In the genomic region with DNA sequence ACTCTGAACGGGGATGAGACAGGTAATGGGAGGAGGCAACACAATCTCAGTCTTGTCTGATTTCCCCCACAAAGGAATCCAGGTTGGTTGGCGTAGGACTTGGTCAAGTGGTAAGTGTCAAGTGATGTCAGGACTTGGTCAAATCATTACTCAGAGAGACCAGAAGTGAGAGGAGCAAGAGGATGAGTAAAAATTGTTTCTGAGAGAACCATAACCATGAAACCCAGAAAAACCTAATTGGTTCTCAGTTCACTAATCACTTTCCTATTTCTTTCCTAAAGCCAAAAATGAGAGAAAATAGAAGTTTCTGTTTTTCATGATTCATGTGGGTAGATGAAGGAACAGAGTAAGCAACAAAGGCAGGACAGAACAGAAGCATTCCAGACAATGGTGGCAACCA, we compare ENCODE assay signal across 20 cellular contexts.
"Had no signal": no experiment of that assay in that cellular context is flagged by ENCODE, and none has a peak within 500 bp of the region (broad histone marks: within the 10 kb centered on the region; RNA-seq: fewer than 3 reads in every experiment).

No MANE protein-coding gene starts in this region.

- H3K27me3 ChIP-seq: ascending aorta, dorsolateral prefrontal cortex, gastroesophageal sphincter, heart right ventricle, right atrium auricular region, stomach, testis, upper lobe of right lung had no signal

- DNase-seq: activated CD4-positive, alpha-beta memory T cell treated with anti-CD3 and anti-CD28 coated beads for 36 hours; activated CD4-positive, alpha-beta T cell treated with anti-CD3 and anti-CD28 coated beads for 1 hour; activated naive CD4-positive, alpha-beta T cell; activated naive CD8-positive, alpha-beta T cell treated with anti-CD3 and anti-CD28 coated beads, Interleukin-2, amount 50 U/mL, for 24 hours; activated T-cell treated with anti-CD3 and anti-CD28 coated beads, Interleukin-2, amount 50 U/mL, for 48 hours; dorsolateral prefrontal cortex; heart right ventricle; nucleus accumbens; stimulated activated CD4-positive, alpha-beta T cell treated with anti-CD3 and anti-CD28 coated beads, Interleukin-15, amount 100 ng/mL, for 24 hours; stimulated activated CD4-positive, alpha-beta T cell treated with anti-CD3 and anti-CD28 coated beads, Interleukin-4, amount 100 ng/mL, for 24 hours; stomach; T-helper 1 cell; T1000; testis; upper lobe of right lung had no signal

- H3K9me3 Mint-ChIP-seq: activated CD4-positive, alpha-beta memory T cell treated with anti-CD3 and anti-CD28 coated beads for 36 hours; activated naive CD8-positive, alpha-beta T cell treated with anti-CD3 and anti-CD28 coated beads, Interleukin-2, amount 50 U/mL, for 24 hours; natural killer cell treated with Interleukin-12 subunit alpha and Interleukin-12 subunit beta and Interleukin-15 and Interleukin-18, amount 100 ng/mL, for 72 hours had no signal

- H3K9me3 ChIP-seq: ascending aorta, gastroesophageal sphincter, heart right ventricle, right atrium auricular region, stomach, testis, upper lobe of right lung had no signal

- H3K27ac ChIP-seq: ascending aorta, dorsolateral prefrontal cortex, gastroesophageal sphincter, stomach, testis, upper lobe of right lung had no signal

- H3K4me3 ChIP-seq: ascending aorta, dorsolateral prefrontal cortex, gastroesophageal sphincter, heart right ventricle, right atrium auricular region, stomach, testis, upper lobe of right lung had no signal

- H3K36me3 Mint-ChIP-seq: activated CD4-positive, alpha-beta memory T cell treated with anti-CD3 and anti-CD28 coated beads for 36 hours; natural killer cell treated with Interleukin-12 subunit alpha and Interleukin-12 subunit beta and Interleukin-15 and Interleukin-18, amount 100 ng/mL, for 72 hours had no signal

- FAIRE-seq: bronchial epithelial cell had no signal

- H3K4me1 ChIP-seq: ascending aorta, testis had no signal

- H3K4me3 Mint-ChIP-seq: activated CD4-positive, alpha-beta memory T cell treated with anti-CD3 and anti-CD28 coated beads for 36 hours; activated naive CD8-positive, alpha-beta T cell treated with anti-CD3 and anti-CD28 coated beads, Interleukin-2, amount 50 U/mL, for 24 hours; natural killer cell treated with Interleukin-12 subunit alpha and Interleukin-12 subunit beta and Interleukin-15 and Interleukin-18, amount 100 ng/mL, for 72 hours had no signal

- H3K36me3 ChIP-seq: ascending aorta, gastroesophageal sphincter, right atrium auricular region, stomach, upper lobe of right lung had no signal

- H3K27ac Mint-ChIP-seq: activated CD4-positive, alpha-beta memory T cell treated with anti-CD3 and anti-CD28 coated beads for 36 hours; activated naive CD8-positive, alpha-beta T cell treated with anti-CD3 and anti-CD28 coated beads, Interleukin-2, amount 50 U/mL, for 24 hours; natural killer cell treated with Interleukin-12 subunit alpha and Interleukin-12 subunit beta and Interleukin-15 and Interleukin-18, amount 100 ng/mL, for 72 hours had no signal
